In genomic region chr10:124287071-124287685, GRCh38 we compare ENCODE assay signal across 22 cellular contexts.
"Had no signal": no experiment of that assay in that cellular context is flagged by ENCODE, and none has a peak within 500 bp of the region (broad histone marks: within the 10 kb centered on the region; RNA-seq: fewer than 3 reads in every experiment).

No MANE protein-coding gene starts in this region.

- ATAC-seq: left lobe of liver; stimulated activated naive CD8-positive, alpha-beta T cell treated with anti-CD3 and anti-CD28 coated beads, Interleukin-15, amount 100 ng/mL, for 72 hours had no signal

- H3K4me3 ChIP-seq: cardiac muscle cell, dorsolateral prefrontal cortex, skin epidermis, testis, upper lobe of left lung had no signal

- DNase-seq: activated CD4-positive, alpha-beta T cell treated with anti-CD3 and anti-CD28 coated beads, Interleukin-2, amount 50 U/mL, for 1 hour; activated CD4-positive, CD25-positive, alpha-beta regulatory T cell treated with anti-CD3 and anti-CD28 coated beads, Interleukin-2, amount 50 U/mL, for 72 hours; activated CD8-positive, alpha-beta memory T cell treated with anti-CD3 and anti-CD28 coated beads for 24 hours; activated CD8-positive, alpha-beta memory T cell treated with anti-CD3 and anti-CD28 coated beads, Interleukin-2, amount 50 U/mL, for 48 hours; foreskin fibroblast; kidney; mammary epithelial cell; occipital lobe; stimulated activated CD4-positive, alpha-beta T cell treated with anti-CD3 and anti-CD28 coated beads, Interleukin-15, amount 100 ng/mL, for 24 hours; stimulated activated CD4-positive, alpha-beta T cell treated with anti-CD3 and anti-CD28 coated beads, Interleukin-2, amount 100 ng/mL, for 48 hours; stimulated activated naive CD8-positive, alpha-beta T cell treated with anti-CD3 and anti-CD28 coated beads, Interleukin-15, amount 100 ng/mL, for 72 hours; T-helper 1 cell; T-helper 9 cell; testis had no signal

- H3K27ac Mint-ChIP-seq: activated naive CD8-positive, alpha-beta T cell; progenitor cell of endocrine pancreas; stimulated activated naive CD8-positive, alpha-beta T cell treated with anti-CD3 and anti-CD28 coated beads, Interleukin-15, amount 100 ng/mL, for 72 hours had no signal

- H3K9me3 Mint-ChIP-seq: stimulated activated naive CD8-positive, alpha-beta T cell treated with anti-CD3 and anti-CD28 coated beads, Interleukin-15, amount 100 ng/mL, for 72 hours had no signal

- H3K4me3 Mint-ChIP-seq: activated naive CD8-positive, alpha-beta T cell; stimulated activated naive CD8-positive, alpha-beta T cell treated with anti-CD3 and anti-CD28 coated beads, Interleukin-15, amount 100 ng/mL, for 72 hours had no signal

- H3K36me3 ChIP-seq: cardiac muscle cell, upper lobe of left lung had no signal

- H3K4me1 ChIP-seq: testis had no signal

- H3K9me3 ChIP-seq: testis, upper lobe of left lung had no signal

- H3K36me3 Mint-ChIP-seq: activated naive CD8-positive, alpha-beta T cell had no signal

- H3K27ac ChIP-seq: cardiac muscle cell, dorsolateral prefrontal cortex, epithelial cell of prostate, skin epidermis, testis, upper lobe of left lung had no signal

- H3K27me3 ChIP-seq: cardiac muscle cell, testis, upper lobe of left lung had no signal

- H3K27me3 Mint-ChIP-seq: activated naive CD8-positive, alpha-beta T cell; stimulated activated naive CD8-positive, alpha-beta T cell treated with anti-CD3 and anti-CD28 coated beads, Interleukin-15, amount 100 ng/mL, for 72 hours had no signal
